Comparison of ENCODE assay signal across 11 cellular contexts in genomic region chr22:20965104-20965887, GRCh38. TPM values are rescaled to one million over a fixed set of nuclear protein-coding genes. Genes with fewer than 3 reads are reported as not detected.
A peak's percentile ranks its signal among the peaks of the same experiment; 100 is the strongest.
DNase-seq lines count a peak whose midpoint lies in the region; ATAC-seq, FAIRE-seq and TF ChIP-seq lines count a peak whose summit lies in the region.
"Had no signal": no experiment of that assay in that cellular context is flagged by ENCODE, and none has a peak within 500 bp of the region (broad histone marks: within the 10 kb centered on the region; RNA-seq: fewer than 3 reads in every experiment).

No MANE protein-coding gene starts in this region.

- H3K36me3 ChIP-seq in GM23338 (ENCODE audit: insufficient read depth) (no peaks in the 10 kb centered on the region), ascending aorta (no peaks in the 10 kb centered on the region), smooth muscle cell (ENCODE audit: low read depth) (no peaks in the 10 kb centered on the region)

- H3K9me3 ChIP-seq in ascending aorta (no peaks in the 10 kb centered on the region), smooth muscle cell (replicated peaks; ENCODE audit: low read depth) (no peaks in the 10 kb centered on the region)

- DNase-seq in GM23338 (ENCODE audit: low spot score) (no peak), ascending aorta (ENCODE audit: low spot score in 2 of 2) (no peak), iPS-NIHi11 (ENCODE audit: low spot score) (peak; percentile 48), smooth muscle cell (lab: John Stamatoyannopoulos, UW; ENCODE audit: unreplicated experiment) (no peak), NCI-H82 treated with DMSO at 0.1 percent for 48 hours (lab: John Stamatoyannopoulos, UW; ENCODE audit: unreplicated experiment) (no peak), HTR-8/SVneo (ENCODE audit: insufficient read length, low spot score) (no peak)
- DNase-seq: effector CD4-positive, alpha-beta T cell; NCI-H2029 had no signal

- TF ChIP-seq CTCF in GM23338 (conservative IDR thresholded peaks at IDR 0.05; ENCODE audit: low read depth in 2 of 2) = no peak
- TF ChIP-seq CTCF in ascending aorta (IDR thresholded peaks at IDR 0.05) = no peak
- no peak for TF ChIP-seq CTCF in smooth muscle cell (IDR thresholded peaks at IDR 0.05; ENCODE audit: borderline replicate concordance, insufficient read depth, poor library complexity, severe bottlenecking)

- H3K27me3 ChIP-seq in GM23338 (ENCODE audit: insufficient read depth) (peaks cover 82% of the 10 kb centered on the region), ascending aorta (peaks cover 12% of the 10 kb centered on the region), smooth muscle cell (ENCODE audit: low read depth) (peaks cover 28% of the 10 kb centered on the region)

- peak overlapping the region; percentile 59; the same call in 2 of the 3 replicates for H3K4me3 Mint-ChIP-seq in GM23338

- no peak overlapping the region for H3K9ac ChIP-seq in smooth muscle cell (ENCODE audit: low read depth)

- peaks cover 69% of the 10 kb centered on the region for H3K27me3 Mint-ChIP-seq in GM23338 (ENCODE audit: insufficient read depth, low read depth, poor library complexity)

- peaks cover 22% of the 10 kb centered on the region for H3K4me1 Mint-ChIP-seq in GM23338

- H3K27ac ChIP-seq in GM23338 (ENCODE audit: low read depth) = no peak overlapping the region
- no peak overlapping the region for H3K27ac ChIP-seq in ascending aorta
- no peak overlapping the region for H3K27ac ChIP-seq in smooth muscle cell (ENCODE audit: low read depth)

- no peaks in the 10 kb centered on the region for H3K9me2 ChIP-seq in GM23338 (ENCODE audit: insufficient read depth)

- H3K27ac Mint-ChIP-seq in GM23338 = no peak overlapping the region

- H3K79me2 ChIP-seq in GM23338 (replicated peaks; ENCODE audit: insufficient read depth) (no peaks in the 10 kb centered on the region), smooth muscle cell (ENCODE audit: low read depth) (no peaks in the 10 kb centered on the region)

- intact Hi-C loops in ascending aorta (cut with DNase I) = loop anchor here (10.0 kb wide), 1 partner anchor 110 kb away; no protein-coding TSS in a partner anchor

- H3K4me3 ChIP-seq in GM23338 = peak overlapping the region; percentile 52
- H3K4me3 ChIP-seq in ascending aorta = peak overlapping the region; percentile 28 to 61
- H3K4me3 ChIP-seq in smooth muscle cell = peak overlapping the region; percentile 44

- H2AFZ ChIP-seq in GM23338 (peak overlapping the region; percentile 84), smooth muscle cell (ENCODE audit: low read depth) (no peak overlapping the region)

- ATAC-seq in GM23338 (peak; percentile 2; the same call in 2 of the 3 replicates), HG03095 (IDR thresholded peaks at IDR 0.05; ENCODE audit: unreplicated experiment) (no peak), GM19452 (IDR thresholded peaks at IDR 0.05; ENCODE audit: unreplicated experiment) (no peak)

- no peak for FAIRE-seq in HTR-8/SVneo (lab: Jason Lieb, UNC)
- FAIRE-seq: GM12892 had no signal

- H3K9me3 Mint-ChIP-seq in GM23338 = no peaks in the 10 kb centered on the region

- peaks cover 3% of the 10 kb centered on the region; the same call in 1 of the 2 replicates for H4K20me1 ChIP-seq in GM23338 (replicated peaks; ENCODE audit: insufficient read depth)
- no peaks in the 10 kb centered on the region for H4K20me1 ChIP-seq in smooth muscle cell (ENCODE audit: low read depth)

- peak overlapping the region; percentile 85 for H3K4me2 ChIP-seq in GM23338
- H3K4me2 ChIP-seq in smooth muscle cell = peak overlapping the region; percentile 85

- H3K4me1 ChIP-seq in GM23338 (ENCODE audit: insufficient read depth) (peaks cover 3% of the 10 kb centered on the region; the same call in 1 of the 2 replicates), ascending aorta (peaks cover 0 to 3% of the 10 kb centered on the region in 2 donors), smooth muscle cell (ENCODE audit: low read depth) (peaks cover 12% of the 10 kb centered on the region)

- no peaks in the 10 kb centered on the region for H3F3A ChIP-seq in GM23338 (replicated peaks; ENCODE audit: low read depth)
- no peaks in the 10 kb centered on the region for H3F3A ChIP-seq in smooth muscle cell (ENCODE audit: low read depth)

- 20% methylated on average over 28 of the region's 65 CpGs for WGBS in smooth muscle cell (ENCODE audit: low lambda C conversion rate)

- H3K36me3 Mint-ChIP-seq in GM23338 (ENCODE audit: low read depth) = no peaks in the 10 kb centered on the region; the same call in 2 of the 3 replicates

TF ChIP-seq in GM23338, 12 proteins besides CTCF, POLR2A, EP300 and RAD21:
- TF ChIP-seq JUNB (IDR thresholded peaks at IDR 0.05; ENCODE audit: unreplicated experiment) = no peak
- TF ChIP-seq EZH2 (IDR thresholded peaks at IDR 0.05; ENCODE audit: low read depth, unreplicated experiment) = peak; percentile 78
- no peak for TF ChIP-seq REST (IDR thresholded peaks at IDR 0.05; ENCODE audit: unreplicated experiment)

RNA-seq across cellular contexts. Expression of gene AIFM3, which starts 1.8 kb away (rescaled TPM):
- total RNA-seq in GM23338 (2014; rRNA removed; shearing (Covaris generic)) = 0.45 and 1.7 TPM in 2 replicates
- polyA plus RNA-seq in GM23338 (2016; fragmentation: Nextera tagmentation; extraction: Ambion mirVana) (1.4 and 1.5 TPM in 2 replicates), smooth muscle cell (0.13 TPM in 1 of 2 replicates, not detected in the other)
- total RNA-seq in ascending aorta (not detected), smooth muscle cell (0.85 and 0.94 TPM in 2 replicates)

RNA-seq across cellular contexts. Expression of gene LZTR1, which starts 16.8 kb away (rescaled TPM):
- 39.9 and 41.1 TPM in 2 replicates for total RNA-seq in GM23338 (2014; rRNA removed; shearing (Covaris generic))
- 7.7 and 9.2 TPM in 2 replicates for polyA plus RNA-seq in GM23338 (2016; fragmentation: Nextera tagmentation; extraction: Ambion mirVana)
- total RNA-seq in ascending aorta = 72.8 TPM
- total RNA-seq in smooth muscle cell = 28.1 and 34.2 TPM in 2 replicates
- 43.9 and 49.7 TPM in 2 replicates for polyA plus RNA-seq in smooth muscle cell

RNA-seq across cellular contexts. Expression of gene THAP7, which starts 36.6 kb away (rescaled TPM):
- total RNA-seq in GM23338 (2014; rRNA removed; shearing (Covaris generic)) = 25.9 and 38.8 TPM in 2 replicates
- polyA plus RNA-seq in GM23338 (2016; fragmentation: Nextera tagmentation; extraction: Ambion mirVana) = 20.4 and 21.8 TPM in 2 replicates
- total RNA-seq in ascending aorta = 37.9 TPM
- total RNA-seq in smooth muscle cell = 16.6 and 28.0 TPM in 2 replicates
- 26.8 and 38.6 TPM in 2 replicates for polyA plus RNA-seq in smooth muscle cell

RNA-seq across cellular contexts. Expression of gene CRKL, which starts 48.1 kb away (rescaled TPM):
- 97.6 and 104 TPM in 2 replicates for total RNA-seq in GM23338 (2014; rRNA removed; shearing (Covaris generic))
- polyA plus RNA-seq in GM23338 (2016; fragmentation: Nextera tagmentation; extraction: Ambion mirVana) (39.5 and 40.7 TPM in 2 replicates), smooth muscle cell (25.1 and 26.6 TPM in 2 replicates)
- total RNA-seq in ascending aorta (21.2 TPM), smooth muscle cell (40.9 TPM in 2 replicates)

RNA-seq across cellular contexts. Expression of gene P2RX6, which starts 49.7 kb away (rescaled TPM):
- not detected in 2 replicates for total RNA-seq in GM23338 (2014; rRNA removed; shearing (Covaris generic))
- polyA plus RNA-seq in GM23338 (2016; fragmentation: Nextera tagmentation; extraction: Ambion mirVana) (not detected in 2 replicates), smooth muscle cell (0.89 and 1.2 TPM in 2 replicates)
- total RNA-seq in ascending aorta (not detected), smooth muscle cell (0.13 and 0.45 TPM in 2 replicates)
